ENCODE assay signal across 16 cellular contexts in genomic region chrX:34810364-34810763, GRCh38.
DNase-seq lines count a peak whose midpoint lies in the region; FAIRE-seq and TF ChIP-seq lines count a peak whose summit lies in the region.
"Had no signal": no experiment of that assay in that cellular context is flagged by ENCODE, and none has a peak within 500 bp of the region (broad histone marks: within the 10 kb centered on the region; RNA-seq: fewer than 3 reads in every experiment).

No MANE protein-coding gene starts in this region.

- H3K4me3 Mint-ChIP-seq in activated naive CD4-positive, alpha-beta T cell treated with anti-CD3 and anti-CD28 coated beads, Interleukin-2, amount 10 ng/mL, durations not matched to agents 7 days and 5 days, result no peak overlapping the region
- H3K4me3 Mint-ChIP-seq: activated CD4-positive, alpha-beta memory T cell treated with anti-CD3 and anti-CD28 coated beads for 36 hours; naive thymus-derived CD8-positive, alpha-beta T cell had no signal

- TF ChIP-seq CTCF in epithelial cell of esophagus (IDR thresholded peaks at IDR 0.05; ENCODE audit: insufficient read depth, low read depth, low read length, missing control alignments) (no peak), retinal pigment epithelial cell (conservative IDR thresholded peaks at IDR 0.05; ENCODE audit: low read depth, low read length) (no peak)

- DNase-seq in H54 (ENCODE audit: insufficient read length, low spot score) (peak; percentile 0), OCI-M1 (lab: John Stamatoyannopoulos, UW) (peak; percentile 3), epithelial cell of esophagus (ENCODE audit: low read depth) (peak; percentile 10), retinal pigment epithelial cell (ENCODE audit: low read depth) (peak; percentile 21), DMS 273 (lab: John Stamatoyannopoulos, UW; ENCODE audit: unreplicated experiment) (no peak), NCI-H1694 treated with DMSO at 0.1 percent for 48 hours (lab: John Stamatoyannopoulos, UW) (no peak)
- DNase-seq in stimulated activated CD4-positive, alpha-beta T cell treated with anti-CD3 and anti-CD28 coated beads, Interleukin-4, amount 100 ng/mL, for 1 hour, result no peak
- no peak for DNase-seq in activated naive CD4-positive, alpha-beta T cell treated with anti-CD3 and anti-CD28 coated beads, Interleukin-2, amount 10 ng/mL, durations not matched to agents 7 days and 5 days
- DNase-seq: activated CD4-positive, alpha-beta memory T cell treated with anti-CD3 and anti-CD28 coated beads for 36 hours; KG1; naive thymus-derived CD8-positive, alpha-beta T cell; PC-9; sigmoid colon; thyroid gland had no signal

- H3K27me3 Mint-ChIP-seq in activated naive CD4-positive, alpha-beta T cell treated with anti-CD3 and anti-CD28 coated beads, Interleukin-2, amount 10 ng/mL, durations not matched to agents 7 days and 5 days, result no peaks in the 10 kb centered on the region
- H3K27me3 Mint-ChIP-seq: activated CD4-positive, alpha-beta memory T cell treated with anti-CD3 and anti-CD28 coated beads for 36 hours; naive thymus-derived CD8-positive, alpha-beta T cell had no signal

- no peak overlapping the region for H3K27ac Mint-ChIP-seq in activated naive CD4-positive, alpha-beta T cell treated with anti-CD3 and anti-CD28 coated beads, Interleukin-2, amount 10 ng/mL, durations not matched to agents 7 days and 5 days
- H3K27ac Mint-ChIP-seq: activated CD4-positive, alpha-beta memory T cell treated with anti-CD3 and anti-CD28 coated beads for 36 hours; naive thymus-derived CD8-positive, alpha-beta T cell had no signal

- H3K36me3 Mint-ChIP-seq in activated naive CD4-positive, alpha-beta T cell treated with anti-CD3 and anti-CD28 coated beads, Interleukin-2, amount 10 ng/mL, durations not matched to agents 7 days and 5 days, result no peaks in the 10 kb centered on the region
- H3K36me3 Mint-ChIP-seq: activated CD4-positive, alpha-beta memory T cell treated with anti-CD3 and anti-CD28 coated beads for 36 hours; naive thymus-derived CD8-positive, alpha-beta T cell had no signal

- no peaks in the 10 kb centered on the region for H3K4me1 Mint-ChIP-seq in activated naive CD4-positive, alpha-beta T cell treated with anti-CD3 and anti-CD28 coated beads, Interleukin-2, amount 10 ng/mL, durations not matched to agents 7 days and 5 days
- H3K4me1 Mint-ChIP-seq: naive thymus-derived CD8-positive, alpha-beta T cell had no signal

- no peaks in the 10 kb centered on the region for H3K9me3 Mint-ChIP-seq in activated naive CD4-positive, alpha-beta T cell treated with anti-CD3 and anti-CD28 coated beads, Interleukin-2, amount 10 ng/mL, durations not matched to agents 7 days and 5 days
- H3K9me3 Mint-ChIP-seq: activated CD4-positive, alpha-beta memory T cell treated with anti-CD3 and anti-CD28 coated beads for 36 hours had no signal

- H3K4me3 ChIP-seq in epithelial cell of esophagus (ENCODE audit: low read length) (no peak overlapping the region), retinal pigment epithelial cell (ENCODE audit: low read length) (no peak overlapping the region)
- H3K4me3 ChIP-seq: esophagus muscularis mucosa, PC-9, sigmoid colon, thyroid gland had no signal

- CTCF ChIA-PET in activated naive CD4-positive, alpha-beta T cell treated with anti-CD3 and anti-CD28 coated beads, Interleukin-2, amount 10 ng/mL, durations not matched to agents 7 days and 5 days (lab: Charles Lee), result no interaction called here

- no peak for TF ChIP-seq POLR2A in H54 (IDR thresholded peaks at IDR 0.05; ENCODE audit: low read depth, low read length)

- no peak for FAIRE-seq in H54 (lab: Jason Lieb, UNC)
- FAIRE-seq: keratinocyte had no signal

Comparison
In these comparisons a context has a peak if more than half of its experiments do, and no peak if none do; other contexts are left out.
1. DNase-seq: peak in H54 (single experiment), OCI-M1 (single experiment), epithelial cell of esophagus (single experiment) and retinal pigment epithelial cell (single experiment); none in stimulated activated CD4-positive, alpha-beta T cell treated with anti-CD3 and anti-CD28 coated beads, Interleukin-4, amount 100 ng/mL, for 1 hour (single experiment), DMS 273 (single experiment), activated naive CD4-positive, alpha-beta T cell treated with anti-CD3 and anti-CD28 coated beads, Interleukin-2, amount 10 ng/mL, durations not matched to agents 7 days and 5 days (single experiment) and NCI-H1694 treated with DMSO at 0.1 percent for 48 hours (single experiment).